20 cellular contexts compared by ENCODE assay signal in the genomic region with DNA sequence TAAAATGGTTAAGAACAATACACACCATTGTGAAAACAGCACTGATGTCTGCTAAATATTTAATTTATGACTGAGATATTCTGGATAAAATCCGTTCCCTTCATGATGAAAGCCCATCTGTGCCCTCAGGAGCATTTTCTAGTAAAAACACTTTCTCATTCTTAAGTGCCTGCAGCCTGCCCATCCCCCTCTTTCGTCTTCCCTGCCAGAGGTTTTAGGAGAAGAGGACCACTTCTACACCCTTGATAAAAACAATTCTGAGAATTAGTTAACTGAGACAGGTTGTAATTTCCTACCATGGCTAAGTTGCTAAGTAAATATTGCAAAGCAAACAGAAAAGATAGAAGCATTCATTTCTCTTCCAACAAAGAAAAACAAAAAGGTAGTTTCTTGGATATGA.
"Had no signal": no experiment of that assay in that cellular context is flagged by ENCODE, and none has a peak within 500 bp of the region (broad histone marks: within the 10 kb centered on the region; RNA-seq: fewer than 3 reads in every experiment).

No MANE protein-coding gene starts in this region.

- H3K36me3 ChIP-seq: esophagus squamous epithelium, gastrocnemius medialis had no signal

- H3K4me3 ChIP-seq: coronary artery, esophagus squamous epithelium, gastrocnemius medialis, mucosa of descending colon had no signal

- H3K27me3 ChIP-seq: esophagus squamous epithelium, gastrocnemius medialis had no signal

- H3K4me1 ChIP-seq: esophagus squamous epithelium, gastrocnemius medialis, parathyroid adenoma had no signal

- H3K27ac ChIP-seq: coronary artery, esophagus squamous epithelium, gastrocnemius medialis, parathyroid adenoma, VCaP had no signal

- H3K9me3 ChIP-seq: esophagus squamous epithelium, gastrocnemius medialis, mucosa of descending colon had no signal

- ATAC-seq: activated CD4-positive, CD25-positive, alpha-beta regulatory T cell treated with anti-CD3 and anti-CD28 coated beads, Interleukin-2, amount 50 U/mL, for 24 hours; activated naive CD8-positive, alpha-beta T cell treated with anti-CD3 and anti-CD28 coated beads, Interleukin-2, amount 50 U/mL, for 24 hours; gastrocnemius medialis; mucosa of descending colon; right cardiac atrium; stimulated activated naive CD8-positive, alpha-beta T cell treated with anti-CD3 and anti-CD28 coated beads, Interleukin-15, Interleukin-2, amounts not matched to agents 100 U/mL and 50 U/mL, for 24 hours had no signal

- DNase-seq: activated CD4-positive, alpha-beta memory T cell treated with anti-CD3 and anti-CD28 coated beads, Interleukin-2, amount 10 ng/mL, durations not matched to agents 7 days and 5 days; activated CD4-positive, alpha-beta T cell treated with anti-CD3 and anti-CD28 coated beads, Interleukin-2, amount 10 ng/mL, durations not matched to agents 24 days and 14 days; activated gamma-delta T cell; activated naive CD4-positive, alpha-beta T cell treated with anti-CD3 and anti-CD28 coated beads, Interleukin-2, amount 50 U/mL, for 16 hours; activated naive CD8-positive, alpha-beta T cell treated with anti-CD3 and anti-CD28 coated beads, Interleukin-2, amount 50 U/mL, for 24 hours; cerebellar nuclear complex; esophagus squamous epithelium; gastrocnemius medialis; hypothalamus; mesenchymal stem cell; mucosa of descending colon; nephron progenitor cell; nucleus accumbens; right cardiac atrium; stimulated activated CD4-positive, alpha-beta T cell treated with anti-CD3 and anti-CD28 coated beads, Interleukin-4, amount 100 ng/mL, for 24 hours; stimulated activated naive CD8-positive, alpha-beta T cell treated with anti-CD3 and anti-CD28 coated beads, Interleukin-15, Interleukin-2, amounts not matched to agents 100 U/mL and 50 U/mL, for 24 hours had no signal
